12 cellular contexts compared by ENCODE assay signal in genomic region chr1:209879539-209879938, GRCh38. TPM values are rescaled to one million over a fixed set of nuclear protein-coding genes. Genes with fewer than 3 reads are reported as not detected.
DNase-seq lines count a peak whose midpoint lies in the region; TF ChIP-seq lines count a peak whose summit lies in the region.
"Had no signal": no experiment of that assay in that cellular context is flagged by ENCODE, and none has a peak within 500 bp of the region (broad histone marks: within the 10 kb centered on the region; RNA-seq: fewer than 3 reads in every experiment).

No MANE protein-coding gene starts in this region.

- H4K20me1 ChIP-seq in SK-N-SH (ENCODE audit: insufficient read depth): no peaks in the 10 kb centered on the region

- H3K27ac ChIP-seq in SK-N-SH (ENCODE audit: low read depth in 2 of 2, low read length in 1 of 2): peak overlapping the region in 1 of 2 experiments; percentile 67; a peak in 2 of 4 replicates
- H3K27ac ChIP-seq: C4-2B, ovary had no signal

- peak overlapping the region in 1 of 2 experiments; percentile 17; a peak in 1 of 4 replicates for H3K4me3 ChIP-seq in SK-N-SH (ENCODE audit: low read depth in 2 of 2, low read length in 1 of 2)
- H3K4me3 ChIP-seq: ovary had no signal

- CTCF ChIA-PET in SK-N-SH (lab: Yijun Ruan, JAX): interaction anchor here (1.0 to 5.2 kb wide), 6 partner anchors 11 to 110 kb away, joined by 3 to 20 read pairs (median 6); no protein-coding TSS in a partner anchor

- H3K9me3 ChIP-seq in SK-N-SH: no peaks in the 10 kb centered on the region
- H3K9me3 ChIP-seq: ovary had no signal

- H3K4me1 ChIP-seq in SK-N-SH (ENCODE audit: control insufficient read depth in 1 of 2, insufficient read depth in 2 of 2, low read depth in 1 of 2, low read length in 1 of 2): peaks cover 43 to 60% of the 10 kb centered on the region in 2 experiments

- no peak for TF ChIP-seq CTCF in SK-N-SH (IDR thresholded peaks at IDR 0.05)

- POLR2A ChIA-PET in SK-N-SH (lab: Yijun Ruan, JAX): no interaction called here

- H3K79me2 ChIP-seq in SK-N-SH (ENCODE audit: insufficient read depth): no peaks in the 10 kb centered on the region

- 11% methylated on average over 12 of the region's 12 CpGs for WGBS in SK-N-SH (ENCODE audit: low lambda C conversion rate)

- peak overlapping the region; percentile 12; the same call in 1 of the 2 replicates for H2AFZ ChIP-seq in SK-N-SH (ENCODE audit: low read depth)

- peak; percentile 36 to 37; a peak in 2 of 4 replicates for TF ChIP-seq EP300 in SK-N-SH (IDR thresholded peaks at IDR 0.05; ENCODE audit: borderline replicate concordance in 1 of 2, low read depth in 1 of 2, low read length in 1 of 2)

- no peaks in the 10 kb centered on the region for H3K36me3 ChIP-seq in SK-N-SH (replicated peaks in 1 of 2; ENCODE audit: control insufficient read depth in 1 of 2, insufficient read depth in 2 of 2, low read length in 1 of 2)
- H3K36me3 ChIP-seq: ovary had no signal

- no peak for TF ChIP-seq RAD21 in SK-N-SH (IDR thresholded peaks at IDR 0.05; ENCODE audit: low read length)

- H3F3A ChIP-seq in SK-N-SH (replicated peaks; ENCODE audit: insufficient read depth): peaks cover 40% of the 10 kb centered on the region

- DNase-seq in ACHN: peak; percentile 74
- DNase-seq in NCI-H1105 (lab: John Stamatoyannopoulos, UW): peak; percentile 52
- DNase-seq in SK-N-SH: peak; percentile 58
- peak; percentile 72 to 85 for DNase-seq in hippocampal formation (lab: John Stamatoyannopoulos, UW)
- DNase-seq in HuH-7 (ENCODE audit: low spot score): no peak
- no peak for DNase-seq in stimulated activated CD4-positive, alpha-beta T cell treated with anti-CD3 and anti-CD28 coated beads, Interleukin-4, amount 100 ng/mL, for 4 hours
- no peak for DNase-seq in MV-4-11 (lab: John Stamatoyannopoulos, UW)
- DNase-seq in activated T-cell treated with anti-CD3 and anti-CD28 coated beads, Interleukin-2, amount 50 U/mL, for 48 hours: no peak
- DNase-seq: cortex of kidney, ovary, T-cell had no signal

- peak overlapping the region; percentile 20 for H3K4me2 ChIP-seq in SK-N-SH

- no peaks in the 10 kb centered on the region for H3K9me2 ChIP-seq in SK-N-SH

- in situ Hi-C loops in ACHN (cut with HindIII; ENCODE audit: low pct_ligation_motif_present, low pct_unique_long_range_greater_than_20kb, low sequenced_read_pairs): no loop called here

- no peaks in the 10 kb centered on the region for H3K27me3 ChIP-seq in SK-N-SH (ENCODE audit: insufficient read depth)
- H3K27me3 ChIP-seq: ovary had no signal

- H3K9ac ChIP-seq in SK-N-SH: peak overlapping the region; percentile 33; the same call in 1 of the 2 replicates

TF ChIP-seq in SK-N-SH, 30 proteins besides CTCF, POLR2A, EP300 and RAD21:
- TF ChIP-seq RXRA (IDR thresholded peaks at IDR 0.05; ENCODE audit: borderline replicate concordance, low read depth) (no peak), USF1 (IDR thresholded peaks at IDR 0.05; ENCODE audit: borderline replicate concordance, low read depth) (no peak), YY1 (IDR thresholded peaks at IDR 0.05; ENCODE audit: low read depth) (no peak), SMC3 (IDR thresholded peaks at IDR 0.05; ENCODE audit: low read depth, low read length) (no peak), REST (IDR thresholded peaks at IDR 0.05; ENCODE audit: low read depth, low read length) (no peak), TAF1 (IDR thresholded peaks at IDR 0.05; ENCODE audit: borderline replicate concordance, low read depth, low read length) (no peak), PBX3 (IDR thresholded peaks at IDR 0.05) (peak; percentile 90), NRF1 (IDR thresholded peaks at IDR 0.05; ENCODE audit: low read depth, low read length) (no peak), RFX5 (IDR thresholded peaks at IDR 0.05; ENCODE audit: low read length) (peak; percentile 39; the same call in 1 of the 2 replicates), MEF2A (IDR thresholded peaks at IDR 0.05; ENCODE audit: borderline replicate concordance, low read depth) (no peak), GABPA (IDR thresholded peaks at IDR 0.05; ENCODE audit: low read depth) (no peak), POLR2AphosphoS5 (IDR thresholded peaks at IDR 0.05; ENCODE audit: low read depth, low read length) (no peak), MXI1 (IDR thresholded peaks at IDR 0.05; ENCODE audit: low read depth, low read length) (no peak), FOSL2 (IDR thresholded peaks at IDR 0.05; ENCODE audit: borderline replicate concordance, low read depth) (peak; percentile 26; the same call in 1 of the 2 replicates), JUND (IDR thresholded peaks at IDR 0.05) (0 out of 2 replicates have a peak, but pooled peaks have one; percentile 35), TCF12 (IDR thresholded peaks at IDR 0.05) (peak; percentile 68), SIN3A (IDR thresholded peaks at IDR 0.05; ENCODE audit: borderline replicate concordance, low read depth, low read length) (no peak), CHD2 (IDR thresholded peaks at IDR 0.05; ENCODE audit: low read length, partially characterized antibody) (peak; percentile 22), NFIC (IDR thresholded peaks at IDR 0.05; ENCODE audit: borderline replicate concordance) (no peak; the same call in 1 of the 2 replicates), USF2 (IDR thresholded peaks at IDR 0.05; ENCODE audit: borderline replicate concordance, low read depth, low read length) (no peak)

RNA-seq across cellular contexts. Expression of gene UTP25, which starts 51.8 kb away (rescaled TPM):
- polyA plus RNA-seq in SK-N-SH (2012; rRNA removed): 6.3 and 9.3 TPM in 2 replicates
- 6.3 and 7.1 TPM in 2 replicates for polyA plus RNA-seq in SK-N-SH (2012; cell fraction: cytosol; rRNA removed)
- polyA plus RNA-seq in SK-N-SH (2012; cell fraction: nucleus; rRNA removed): 8.9 and 16.0 TPM in 2 replicates

RNA-seq across cellular contexts. Expression of gene SYT14, which starts 58.5 kb away (rescaled TPM):
- polyA plus RNA-seq in SK-N-SH (2012; rRNA removed): 1.2 and 1.8 TPM in 2 replicates
- 1.8 TPM in 2 replicates for polyA plus RNA-seq in SK-N-SH (2012; cell fraction: cytosol; rRNA removed)
- 1.0 and 2.7 TPM in 2 replicates for polyA plus RNA-seq in SK-N-SH (2012; cell fraction: nucleus; rRNA removed)

Comparison
In these comparisons a context has a peak if more than half of its experiments do, and no peak if none do; other contexts are left out.
1. DNase-seq: peak in ACHN (single experiment), NCI-H1105 (single experiment), SK-N-SH (single experiment) and hippocampal formation (2 of 2); none in HuH-7 (single experiment), stimulated activated CD4-positive, alpha-beta T cell treated with anti-CD3 and anti-CD28 coated beads, Interleukin-4, amount 100 ng/mL, for 4 hours (0 of 2), MV-4-11 (single experiment) and activated T-cell treated with anti-CD3 and anti-CD28 coated beads, Interleukin-2, amount 50 U/mL, for 48 hours (0 of 2).